ENCODE assay signal across 12 cellular contexts in the genomic region with DNA sequence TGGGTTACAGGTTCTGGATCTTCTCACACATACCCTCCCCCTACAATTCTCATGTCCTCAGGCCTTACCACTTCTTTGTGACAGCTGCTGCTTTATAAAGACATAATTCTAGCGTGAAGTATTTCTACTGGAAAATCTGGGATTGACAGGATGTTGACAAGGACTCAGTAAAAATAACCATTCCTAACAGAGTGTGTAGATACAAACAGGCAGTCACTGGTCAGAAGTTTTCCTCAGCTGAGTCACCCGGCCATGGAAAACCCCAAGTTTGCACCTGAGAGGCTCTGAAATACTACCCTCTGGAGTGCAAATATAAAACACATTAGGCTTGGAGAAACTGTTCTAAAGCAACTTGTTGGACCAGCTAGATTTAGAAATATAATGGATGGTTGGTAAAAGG. TPM values are rescaled to one million over a fixed set of nuclear protein-coding genes. Genes with fewer than 3 reads are reported as not detected.
DNase-seq lines count a peak whose midpoint lies in the region; TF ChIP-seq lines count a peak whose summit lies in the region.
"Had no signal": no experiment of that assay in that cellular context is flagged by ENCODE, and none has a peak within 500 bp of the region (broad histone marks: within the 10 kb centered on the region; RNA-seq: fewer than 3 reads in every experiment).

No MANE protein-coding gene starts in this region.

- intact Hi-C loops in PC-9 (cut with micrococcal nuclease; ENCODE audit: unreplicated experiment) (no loop called here), esophagus squamous epithelium (cut with DNase I) (no loop called here)

- POLR2A ChIA-PET in PC-9 (lab: Charles Lee; ENCODE audit: unreplicated experiment): no interaction called here

- TF ChIP-seq POLR2A in esophagus squamous epithelium (IDR thresholded peaks at IDR 0.05) (no peak), erythroblast (IDR thresholded peaks at IDR 0.05; ENCODE audit: low read length) (no peak)

- no TSS peak for BruUV-seq in PC-9 (replicated peaks; lab: Mats Ljungman, UMichigan)

- CTCF ChIA-PET in PC-9 (lab: Charles Lee): interaction anchor here (0.5 to 0.6 kb wide), 2 partner anchors 9 to 49 kb away, joined by 3 read pairs; no protein-coding TSS in a partner anchor

- H3K27ac ChIP-seq in PC-9 (peak overlapping the region; percentile 63), esophagus squamous epithelium (peak overlapping the region; percentile 4 to 47 (median 31))

- peaks cover 22% of the 10 kb centered on the region for H3F3A ChIP-seq in PC-9 (ENCODE audit: insufficient read depth, low read depth)

- H3K27me3 ChIP-seq in PC-9 (ENCODE audit: insufficient read depth, low read depth) (no peaks in the 10 kb centered on the region), esophagus squamous epithelium (no peaks in the 10 kb centered on the region)

- H4K20me1 ChIP-seq in PC-9 (ENCODE audit: insufficient read depth): peaks cover 34% of the 10 kb centered on the region

- H3K4me1 ChIP-seq in PC-9 (replicated peaks; ENCODE audit: insufficient read depth): peaks cover 16% of the 10 kb centered on the region
- H3K4me1 ChIP-seq in esophagus squamous epithelium: peaks cover 25 to 95% (median 40%) of the 10 kb centered on the region in 3 donors

- no peaks in the 10 kb centered on the region for H3K27me3 Mint-ChIP-seq in osteocyte (ENCODE audit: unreplicated experiment)
- H3K27me3 Mint-ChIP-seq: central memory CD8-positive, alpha-beta T cell had no signal

- no peaks in the 10 kb centered on the region for H3K36me3 Mint-ChIP-seq in osteocyte (ENCODE audit: unreplicated experiment)

- H2AFZ ChIP-seq in PC-9: no peak overlapping the region

- H3K4me3 ChIP-seq in PC-9 (no peak overlapping the region), esophagus squamous epithelium (no peak overlapping the region)

- TF ChIP-seq CTCF in PC-9 (conservative IDR thresholded peaks at IDR 0.05): no peak
- TF ChIP-seq CTCF in esophagus squamous epithelium (IDR thresholded peaks at IDR 0.05): no peak
- no peak for TF ChIP-seq CTCF in osteocyte (IDR thresholded peaks at IDR 0.05)

- peaks cover 53% of the 10 kb centered on the region for H3K79me2 ChIP-seq in PC-9 (ENCODE audit: low read depth)

- 5 to 28% methylated on average over 2 of the region's 2 CpGs for WGBS in esophagus squamous epithelium, 2 donors

- H3K9me3 ChIP-seq in PC-9 (ENCODE audit: insufficient read depth, low read depth) (no peaks in the 10 kb centered on the region), esophagus squamous epithelium (no peaks in the 10 kb centered on the region)

- H3K4me3 Mint-ChIP-seq in osteocyte (ENCODE audit: unreplicated experiment): no peak overlapping the region
- H3K4me3 Mint-ChIP-seq: central memory CD8-positive, alpha-beta T cell had no signal

- H3K36me3 ChIP-seq in PC-9 (ENCODE audit: low read depth): no peaks in the 10 kb centered on the region
- H3K36me3 ChIP-seq in esophagus squamous epithelium: peaks cover 0 to 7% (median 0%) of the 10 kb centered on the region in 3 donors

- DNase-seq in ELR (ENCODE audit: low read depth) (peak; percentile 81), PC-9 (peak; percentile 42 to 65), esophagus squamous epithelium (lab: John Stamatoyannopoulos, UW) (no peak), osteocyte (ENCODE audit: extremely low spot score, unreplicated experiment) (no peak), amniotic stem cell (lab: John Stamatoyannopoulos, UW) (no peak), erythroblast (lab: John Stamatoyannopoulos, UW) (no peak), NCI-H1092 (lab: John Stamatoyannopoulos, UW) (no peak)
- no peak for DNase-seq in stimulated activated CD8-positive, alpha-beta memory T cell treated with anti-CD3 and anti-CD28 coated beads, Interleukin-4, amount 100 ng/mL, for 48 hours
- DNase-seq: activated CD4-positive, alpha-beta T cell treated with anti-CD3 and anti-CD28 coated beads, Interleukin-2, amount 50 U/mL, for 1 hour; NK-92 treated with Interleukin-12 subunit alpha and Interleukin-12 subunit beta, amount 100 ng/mL, for 24 hours; small intestine had no signal

- H3K27ac Mint-ChIP-seq in osteocyte (ENCODE audit: unreplicated experiment): peak overlapping the region; percentile 51

- peak overlapping the region; percentile 32 for H3K4me2 ChIP-seq in PC-9

- peaks cover 39% of the 10 kb centered on the region for H3K4me1 Mint-ChIP-seq in osteocyte (ENCODE audit: unreplicated experiment)

- H3K9me3 Mint-ChIP-seq in osteocyte (ENCODE audit: unreplicated experiment): no peaks in the 10 kb centered on the region
- H3K9me3 Mint-ChIP-seq: central memory CD8-positive, alpha-beta T cell had no signal

- H3K9me2 ChIP-seq in PC-9 (ENCODE audit: insufficient read depth): no peaks in the 10 kb centered on the region

RNA-seq across cellular contexts. Expression of gene SPPL3, which starts 54.4 kb away (rescaled TPM):
- total RNA-seq in PC-9 (2021) (27.1 and 44.7 TPM in 2 replicates), esophagus squamous epithelium (10 to 100 TPM; 30.3 to 47.1 (median 34.2) TPM), osteocyte (61.7 and 70.3 TPM in 2 replicates)

Comparison
In these comparisons a context has a peak if more than half of its experiments do, and no peak if none do; other contexts are left out.
1. DNase-seq: peak in ELR (single experiment) and PC-9 (2 of 2); none in esophagus squamous epithelium (single experiment), osteocyte (single experiment), stimulated activated CD8-positive, alpha-beta memory T cell treated with anti-CD3 and anti-CD28 coated beads, Interleukin-4, amount 100 ng/mL, for 48 hours (single experiment), amniotic stem cell (single experiment), erythroblast (0 of 2) and NCI-H1092 (single experiment).